Comparison of ENCODE assay signal across 8 cellular contexts in the genomic region with DNA sequence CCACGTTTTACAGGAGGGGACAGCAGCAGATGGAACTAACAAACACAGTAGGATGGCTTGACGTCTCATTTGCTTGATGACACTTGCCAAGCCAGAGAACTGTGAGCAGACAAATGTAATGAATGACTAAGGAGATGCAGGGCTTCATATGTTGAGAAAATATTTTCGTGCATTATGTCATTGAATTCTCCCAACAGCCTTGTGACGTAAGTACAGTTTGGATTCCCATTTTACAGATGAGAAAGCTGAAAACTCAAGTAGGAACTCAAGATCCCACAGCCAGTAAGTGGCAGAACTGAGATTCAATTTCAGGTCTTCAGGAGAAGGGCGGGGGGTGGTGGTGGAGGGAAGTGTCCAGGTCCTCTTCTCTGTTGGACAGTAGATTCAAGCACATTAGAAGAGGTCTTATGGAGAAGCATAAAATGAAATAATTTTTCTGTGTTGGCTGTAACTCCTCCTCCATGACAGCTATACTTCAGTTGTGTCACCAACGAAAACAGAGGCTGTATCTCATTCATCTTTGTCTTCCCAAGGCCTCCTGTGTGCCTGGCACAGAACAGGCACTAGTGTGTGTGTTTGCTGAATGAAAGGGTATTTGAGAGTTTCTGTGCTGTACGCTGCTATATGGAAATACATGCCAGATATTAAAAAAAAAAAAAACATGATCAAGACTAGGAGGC. TPM values are rescaled to one million over a fixed set of nuclear protein-coding genes. Genes with fewer than 3 reads are reported as not detected.
A peak's percentile ranks its signal among the peaks of the same experiment; 100 is the strongest.
DNase-seq lines count a peak whose midpoint lies in the region; ATAC-seq and TF ChIP-seq lines count a peak whose summit lies in the region.

No MANE protein-coding gene starts in this region.

- 64% methylated on average over 7 of the region's 7 CpGs for WGBS in suprapubic skin

- no peaks in the 10 kb centered on the region for H3K9me3 Mint-ChIP-seq in activated CD4-positive, alpha-beta T cell treated with anti-CD3 and anti-CD28 coated beads, Interleukin-2, amount 10 ng/mL, durations not matched to agents 7 days and 5 days

- no peak for DNase-seq in activated CD4-positive, alpha-beta T cell treated with anti-CD3 and anti-CD28 coated beads, Interleukin-2, amount 10 ng/mL, durations not matched to agents 7 days and 5 days
- DNase-seq in activated CD4-positive, alpha-beta T cell treated with anti-CD3 and anti-CD28 coated beads, Interleukin-2, amount 50 U/mL, for 1 hour: no peak
- DNase-seq in caudate nucleus (lab: John Stamatoyannopoulos, UW) (peak in 10 of 61 donors; percentile 17 to 63 (median 27)), medulla oblongata (ENCODE audit: extremely low spot score) (peak; percentile 80), suprapubic skin (ENCODE audit: low spot score in 2 of 2) (peak in 1 of 2 donors; percentile 47), AG20443 (ENCODE audit: low spot score) (no peak), NCI-H2171 (lab: John Stamatoyannopoulos, UW) (no peak)

- no peaks in the 10 kb centered on the region for H3K9me3 ChIP-seq in suprapubic skin

- H3K4me1 Mint-ChIP-seq in activated CD4-positive, alpha-beta T cell treated with anti-CD3 and anti-CD28 coated beads, Interleukin-2, amount 10 ng/mL, durations not matched to agents 7 days and 5 days: peaks cover 29% of the 10 kb centered on the region

- no peak for TF ChIP-seq POLR2A in suprapubic skin (IDR thresholded peaks at IDR 0.05)

- H3K4me3 ChIP-seq in suprapubic skin: peak overlapping the region; percentile 87

- peak overlapping the region; percentile 20 for H3K4me3 Mint-ChIP-seq in activated CD4-positive, alpha-beta T cell treated with anti-CD3 and anti-CD28 coated beads, Interleukin-2, amount 10 ng/mL, durations not matched to agents 7 days and 5 days

- peak overlapping the region; percentile 83 for H3K27ac ChIP-seq in caudate nucleus (ENCODE audit: low read depth, low read length)
- no peak overlapping the region for H3K27ac ChIP-seq in suprapubic skin

- H3K36me3 Mint-ChIP-seq in activated CD4-positive, alpha-beta T cell treated with anti-CD3 and anti-CD28 coated beads, Interleukin-2, amount 10 ng/mL, durations not matched to agents 7 days and 5 days (ENCODE audit: low read depth): no peaks in the 10 kb centered on the region

- H3K36me3 ChIP-seq in suprapubic skin: no peaks in the 10 kb centered on the region

- H3K27me3 Mint-ChIP-seq in activated CD4-positive, alpha-beta T cell treated with anti-CD3 and anti-CD28 coated beads, Interleukin-2, amount 10 ng/mL, durations not matched to agents 7 days and 5 days: peaks cover 50% of the 10 kb centered on the region

- no peak for ATAC-seq in GM18861 (IDR thresholded peaks at IDR 0.05; ENCODE audit: unreplicated experiment)

- POLR2A ChIA-PET in activated CD4-positive, alpha-beta T cell treated with anti-CD3 and anti-CD28 coated beads, Interleukin-2, amount 10 ng/mL, durations not matched to agents 7 days and 5 days (lab: Charles Lee): no interaction called here

- H3K4me1 ChIP-seq in suprapubic skin: peaks cover 36% of the 10 kb centered on the region

- no peak for TF ChIP-seq CTCF in suprapubic skin (IDR thresholded peaks at IDR 0.05)

- H3K27me3 ChIP-seq in suprapubic skin: peaks cover 27% of the 10 kb centered on the region

- CTCF ChIA-PET in activated CD4-positive, alpha-beta T cell treated with anti-CD3 and anti-CD28 coated beads, Interleukin-2, amount 10 ng/mL, durations not matched to agents 7 days and 5 days (lab: Charles Lee): no interaction called here

- no peak for TF ChIP-seq EP300 in suprapubic skin (IDR thresholded peaks at IDR 0.05)

- no peak overlapping the region for H3K27ac Mint-ChIP-seq in activated CD4-positive, alpha-beta T cell treated with anti-CD3 and anti-CD28 coated beads, Interleukin-2, amount 10 ng/mL, durations not matched to agents 7 days and 5 days

RNA-seq across cellular contexts. Expression of gene VASH1, which starts 2.2 kb away (rescaled TPM):
- 1 to 10 TPM; 2.1 TPM for total RNA-seq in activated CD4-positive, alpha-beta T cell treated with anti-CD3 and anti-CD28 coated beads, Interleukin-2, amount 10 ng/mL, durations not matched to agents 7 days and 5 days
- 1 to 10 TPM in 3 of 4 donors, under 1 TPM in 1; 0.68 to 5.8 (median 4.1) TPM for total RNA-seq in suprapubic skin

RNA-seq across cellular contexts. Expression of gene ANGEL1, which starts 49.2 kb away (rescaled TPM):
- total RNA-seq in activated CD4-positive, alpha-beta T cell treated with anti-CD3 and anti-CD28 coated beads, Interleukin-2, amount 10 ng/mL, durations not matched to agents 7 days and 5 days: 10 to 100 TPM; 13.7 TPM
- 10 to 100 TPM; 17.1 to 25.8 (median 21.9) TPM for total RNA-seq in suprapubic skin
